19 cellular contexts compared by ENCODE assay signal in the genomic region with DNA sequence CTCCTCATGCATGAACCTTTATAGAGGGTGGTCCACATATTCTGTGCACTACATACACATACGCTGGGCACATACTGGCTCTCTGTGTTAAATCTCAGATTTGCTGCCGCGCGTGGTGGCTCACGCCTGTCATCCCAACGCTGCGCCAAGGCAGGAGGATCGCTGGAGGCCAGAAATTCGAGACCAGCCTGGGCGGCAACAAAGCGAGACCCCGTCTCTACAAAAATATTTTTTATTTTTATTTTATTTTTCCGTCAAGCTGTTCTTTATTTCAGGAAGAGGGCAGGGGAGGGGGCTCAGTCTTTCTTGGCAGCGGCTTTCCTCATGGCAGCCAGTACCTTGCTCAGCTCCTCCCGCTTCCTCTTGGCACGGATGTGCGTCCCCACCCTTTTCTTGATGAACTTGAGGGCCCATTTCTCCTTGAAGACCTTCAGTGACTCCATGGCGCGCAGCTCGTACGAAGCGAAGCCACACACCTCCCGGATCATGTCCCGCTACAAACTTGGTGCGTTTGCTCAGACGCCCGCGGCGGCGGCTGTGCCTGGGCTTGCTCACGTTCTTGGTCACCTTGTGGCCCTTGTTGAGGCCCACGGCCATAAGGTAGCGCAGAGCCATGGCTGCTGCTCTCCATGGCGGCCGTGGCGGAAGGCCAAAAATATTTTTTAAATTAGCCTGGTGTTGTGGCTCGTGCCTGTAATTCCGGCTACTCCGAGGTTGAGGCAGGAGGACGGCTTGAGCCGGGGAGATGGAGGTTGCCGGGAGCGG. TPM values are rescaled to one million over a fixed set of nuclear protein-coding genes. Genes with fewer than 3 reads are reported as not detected.
"Had no signal": no experiment of that assay in that cellular context is flagged by ENCODE, and none has a peak within 500 bp of the region (broad histone marks: within the 10 kb centered on the region; RNA-seq: fewer than 3 reads in every experiment).

No MANE protein-coding gene starts in this region.

- H2AFZ ChIP-seq: neural progenitor cell had no signal

- H3K4me3 ChIP-seq: mucosa of descending colon, neural progenitor cell, prostate gland, tibial nerve, uterus had no signal

- H3K9ac ChIP-seq: neural progenitor cell had no signal

- H3K27me3 ChIP-seq: tibial nerve, uterus had no signal

- H3K4me1 ChIP-seq: neural progenitor cell, prostate gland, uterus had no signal

- H3K27ac ChIP-seq: neural progenitor cell, prostate gland, tibial nerve, uterus had no signal

- ATAC-seq: activated CD4-positive, alpha-beta T cell treated with anti-CD3 and anti-CD28 coated beads for 36 hours; activated T-cell treated with anti-CD3 and anti-CD28 coated beads, Interleukin-2, amount 50 U/mL, for 4 hours; left colon; mucosa of descending colon had no signal

- H3K9me3 ChIP-seq: mucosa of descending colon, prostate gland, tibial nerve, uterus had no signal

- H3K36me3 ChIP-seq: neural progenitor cell, prostate gland, uterus had no signal

- DNase-seq: activated B cell treated with CpG ODN at 0.5 μM for 24 hours; activated CD4-positive, alpha-beta T cell treated with anti-CD3 and anti-CD28 coated beads for 36 hours; activated CD4-positive, alpha-beta T cell treated with anti-CD3 and anti-CD28 coated beads, Interleukin-2, amount 50 U/mL, for 4 hours; activated CD8-positive, alpha-beta memory T cell treated with anti-CD3 and anti-CD28 coated beads, Interleukin-2, amount 50 U/mL, for 48 hours; activated naive CD4-positive, alpha-beta T cell treated with anti-CD3 and anti-CD28 coated beads for 36 hours; activated naive CD8-positive, alpha-beta T cell treated with anti-CD3 and anti-CD28 coated beads, Interleukin-2, amount 10 ng/mL, durations not matched to agents 7 days and 5 days; activated T-cell treated with anti-CD3 and anti-CD28 coated beads, Interleukin-2, amount 50 U/mL, for 4 hours; amygdala; cerebellar nuclear complex; cortex of kidney; foreskin fibroblast; left colon; mucosa of descending colon; stimulated activated CD4-positive, alpha-beta T cell treated with anti-CD3 and anti-CD28 coated beads, Interleukin-1b, Interleukin-23, amount 100 ng/mL, for 48 hours; uterus had no signal

- H3K4me2 ChIP-seq: neural progenitor cell had no signal

RNA-seq across cellular contexts. Expression of gene DPF3, which starts 35.6 kb away (rescaled TPM):
- total RNA-seq: bronchial epithelial cell had no signal
